ENCODE assay signal across 8 cellular contexts in the genomic region with DNA sequence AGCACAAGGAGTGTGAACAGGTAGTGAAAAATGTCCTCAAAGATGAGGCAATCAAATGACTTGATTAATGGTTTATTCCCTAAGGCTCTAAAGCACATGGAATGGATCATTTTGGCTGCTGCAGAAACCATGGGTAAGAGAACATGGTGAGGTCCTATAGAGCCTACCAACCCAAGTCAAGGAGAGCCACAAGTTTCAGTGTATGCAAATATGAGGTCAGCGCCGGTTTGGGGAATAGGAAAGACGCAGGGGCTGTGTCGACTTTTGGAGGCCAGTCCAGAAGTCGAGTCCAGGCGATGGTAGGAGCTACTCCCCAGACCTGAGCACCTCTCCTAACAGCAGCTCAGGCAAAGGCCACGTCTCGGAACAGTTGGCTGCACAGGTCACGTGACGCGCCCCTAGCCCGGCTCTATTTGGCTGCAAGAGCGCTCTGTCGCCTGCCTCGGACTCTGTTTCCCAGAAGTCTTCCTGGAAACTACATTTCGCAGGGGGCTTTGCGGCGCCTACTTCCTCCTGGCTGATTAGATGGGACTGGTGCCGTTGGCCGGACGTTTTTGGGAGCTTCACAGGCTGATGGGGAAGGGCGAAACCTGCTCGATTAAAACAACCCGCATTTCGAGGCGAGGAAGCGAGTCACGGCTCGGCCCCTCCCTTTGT.
DNase-seq lines count a peak whose midpoint lies in the region; ATAC-seq and TF ChIP-seq lines count a peak whose summit lies in the region.

No MANE protein-coding gene starts in this region.

- intact Hi-C loops in stomach (cut with DNase I; ENCODE audit: low total_unique reads): no loop called here

- no peaks in the 10 kb centered on the region for H3K36me3 Mint-ChIP-seq in neural crest cell (ENCODE audit: low read depth)

- H3K36me3 ChIP-seq in RWPE2 (ENCODE audit: low read depth): no peaks in the 10 kb centered on the region
- H3K36me3 ChIP-seq in stomach: no peaks in the 10 kb centered on the region

- H3K9me3 ChIP-seq in RWPE2 (ENCODE audit: severe bottlenecking): no peaks in the 10 kb centered on the region
- H3K9me3 ChIP-seq in stomach: no peaks in the 10 kb centered on the region

- peak overlapping the region; percentile 52 for H3K27ac Mint-ChIP-seq in neural crest cell (ENCODE audit: unreplicated experiment)

- TF ChIP-seq EP300 in stomach (IDR thresholded peaks at IDR 0.05): no peak

- peak overlapping the region; percentile 56 for H3K4me3 ChIP-seq in RWPE2 (ENCODE audit: severe bottlenecking)
- peak overlapping the region; percentile 67 to 78 (median 72) for H3K4me3 ChIP-seq in stomach

- TF ChIP-seq POLR2A in stomach (IDR thresholded peaks at IDR 0.05): no peak

- peak overlapping the region; percentile 92 for H3K4me3 Mint-ChIP-seq in neural crest cell

- 6 to 10% (median 8%) methylated on average over 24 to 29 of the region's 29 CpGs for WGBS in stomach, 5 donors

- TF ChIP-seq CTCF in RWPE2 (IDR thresholded peaks at IDR 0.05; ENCODE audit: poor library complexity, severe bottlenecking): no peak
- TF ChIP-seq CTCF in foreskin keratinocyte (conservative IDR thresholded peaks at IDR 0.05): no peak
- TF ChIP-seq CTCF in neural crest cell (conservative IDR thresholded peaks at IDR 0.05): no peak
- TF ChIP-seq CTCF in stomach (IDR thresholded peaks at IDR 0.05): no peak

- ATAC-seq in GM21526 (IDR thresholded peaks at IDR 0.05; ENCODE audit: low FRiP score, unreplicated experiment): peak; percentile 51
- peak; percentile 57 for ATAC-seq in RWPE2 (ENCODE audit: low read depth)
- peak; percentile 51 for ATAC-seq in foreskin keratinocyte

- H3K9me3 Mint-ChIP-seq in neural crest cell: no peaks in the 10 kb centered on the region

- peaks cover 8% of the 10 kb centered on the region for H3K4me1 Mint-ChIP-seq in neural crest cell

- H3K27ac ChIP-seq in RWPE2 (ENCODE audit: poor library complexity, severe bottlenecking) (peak overlapping the region; percentile 24), foreskin keratinocyte (peak overlapping the region; percentile 36), stomach (peak overlapping the region; percentile 77 to 94 (median 92))

- H3K27me3 Mint-ChIP-seq in neural crest cell (ENCODE audit: low read depth): peaks cover 28% of the 10 kb centered on the region

- H3K27me3 ChIP-seq in RWPE2 (ENCODE audit: insufficient read depth, poor library complexity, severe bottlenecking) (no peaks in the 10 kb centered on the region), foreskin keratinocyte (no peaks in the 10 kb centered on the region), stomach (no peaks in the 10 kb centered on the region)

- peak; percentile 77 for DNase-seq in Caki2 (ENCODE audit: low read depth)
- DNase-seq in HuH-7.5 (ENCODE audit: low spot score): peak; percentile 25
- DNase-seq in RWPE2 (ENCODE audit: low spot score): peak; percentile 91
- peak; percentile 66 for DNase-seq in activated gamma-delta T cell treated with Interleukin-2 at 50 U/mL for 16 hours
- peak; percentile 46 to 60 for DNase-seq in foreskin keratinocyte
- peak; percentile 71 for DNase-seq in neural crest cell (ENCODE audit: low read depth, low spot score)
- DNase-seq in stomach: peak; percentile 77

- H3K4me1 ChIP-seq in RWPE2 (ENCODE audit: insufficient read depth, poor library complexity, severe bottlenecking) (peaks cover 3% of the 10 kb centered on the region), foreskin keratinocyte (no peaks in the 10 kb centered on the region), stomach (peaks cover 6 to 25% (median 10%) of the 10 kb centered on the region in 4 donors)

- in situ Hi-C loops in Caki2 (cut with HindIII; ENCODE audit: low pct_unique_long_range_greater_than_20kb, low sequenced_read_pairs): no loop called here

Comparison
In these comparisons a context has a peak if more than half of its experiments do, and no peak if none do; other contexts are left out.
1. Peak in every context shown above with its lines: DNase-seq, ATAC-seq, H3K4me3 ChIP-seq and H3K27ac ChIP-seq.
2. DNase-seq: peak in every context shown above with its lines; median percentile 91 in RWPE2; 77 in Caki2; 77 in stomach; 71 in neural crest cell; 66 in activated gamma-delta T cell treated with Interleukin-2 at 50 U/mL for 16 hours; 53 in foreskin keratinocyte; 25 in HuH-7.5.
3. H3K27ac ChIP-seq: peak in every context shown above with its lines; median percentile 92 in stomach; 36 in foreskin keratinocyte; 24 in RWPE2.